In genomic region chr14:73136085-73136386, GRCh38 we compare ENCODE assay signal across 8 cellular contexts. TPM values are rescaled to one million over a fixed set of nuclear protein-coding genes. Genes with fewer than 3 reads are reported as not detected.
DNase-seq lines count a peak whose midpoint lies in the region; ATAC-seq and TF ChIP-seq lines count a peak whose summit lies in the region.

No MANE protein-coding gene starts in this region.

- DNase-seq in Calu3, result no peak
- DNase-seq in RWPE1 (ENCODE audit: low spot score), result no peak
- DNase-seq in 8988T, result no peak
- DNase-seq in G401 (ENCODE audit: low spot score), result no peak

- no peak for ATAC-seq in HG03045 (IDR thresholded peaks at IDR 0.05; ENCODE audit: unreplicated experiment)
- no peak for ATAC-seq in GM18909 (IDR thresholded peaks at IDR 0.05; ENCODE audit: poor library complexity, unreplicated experiment)

- H3K79me2 ChIP-seq in parathyroid adenoma, result peaks cover 27% of the 10 kb centered on the region

- H3K9me3 Mint-ChIP-seq in Calu3 (ENCODE audit: low read depth, unreplicated experiment), result peaks cover 5% of the 10 kb centered on the region

- in situ Hi-C loops in G401 (cut with HindIII; ENCODE audit: low sequenced_read_pairs), result no loop called here

- peak overlapping the region; percentile 55 for H3K27ac Mint-ChIP-seq in Calu3 (ENCODE audit: unreplicated experiment)

- peaks cover 2 to 6% of the 10 kb centered on the region in 2 donors for H3K4me1 ChIP-seq in esophagus (ENCODE audit: control insufficient read depth in 2 of 2, insufficient read depth in 2 of 2, low read length in 1 of 2)
- H3K4me1 ChIP-seq in parathyroid adenoma, result no peaks in the 10 kb centered on the region

- H3K27me3 Mint-ChIP-seq in Calu3 (ENCODE audit: unreplicated experiment), result no peaks in the 10 kb centered on the region

- CTCF ChIA-PET in Calu3 (lab: Charles Lee) (interaction anchor here (0.6 to 1.4 kb wide), 5 partner anchors 78 to 1180 kb away, joined by 3 to 12 read pairs (median 5); partner anchors contain the start of gene RBM25), RWPE1 (lab: Yijun Ruan, JAX) (no interaction called here)

- H3K36me3 ChIP-seq in esophagus (ENCODE audit: control insufficient read depth in 2 of 2, insufficient read depth in 2 of 2, low read length in 1 of 2) (peaks cover 0 to 3% of the 10 kb centered on the region in 2 donors), parathyroid adenoma (ENCODE audit: control insufficient read depth, insufficient read depth, low read length) (no peaks in the 10 kb centered on the region)

- no peaks in the 10 kb centered on the region for H3K9me3 ChIP-seq in esophagus (ENCODE audit: control insufficient read depth in 2 of 2, insufficient read depth in 1 of 2, low read depth in 1 of 2, low read length in 1 of 2)
- no peaks in the 10 kb centered on the region for H3K9me3 ChIP-seq in parathyroid adenoma (ENCODE audit: control insufficient read depth, low read length)

- H3K27me3 ChIP-seq in esophagus (ENCODE audit: control insufficient read depth in 1 of 2, insufficient read depth in 2 of 2, low read length in 2 of 2) (no peaks in the 10 kb centered on the region), parathyroid adenoma (ENCODE audit: control insufficient read depth, insufficient read depth, low read length) (no peaks in the 10 kb centered on the region)

- TF ChIP-seq CTCF in Calu3 (IDR thresholded peaks at IDR 0.05; ENCODE audit: unreplicated experiment) (no peak), RWPE1 (conservative IDR thresholded peaks at IDR 0.05; ENCODE audit: low read depth) (no peak), parathyroid adenoma (IDR thresholded peaks at IDR 0.05) (no peak)

- 3 to 5% methylated on average over 16 of the region's 16 CpGs for WGBS in esophagus, 2 donors

- H3K4me2 ChIP-seq in parathyroid adenoma (ENCODE audit: low read length), result peak overlapping the region; percentile 98

- H3K36me3 Mint-ChIP-seq in Calu3 (ENCODE audit: insufficient read depth, unreplicated experiment), result peaks cover 32% of the 10 kb centered on the region

- H3K4me1 Mint-ChIP-seq in Calu3 (ENCODE audit: low read depth, unreplicated experiment), result peaks cover 12% of the 10 kb centered on the region

- H3K27ac ChIP-seq in RWPE1, result peak overlapping the region; percentile 91
- H3K27ac ChIP-seq in esophagus (ENCODE audit: low read depth in 2 of 2, low read length in 1 of 2), result peak overlapping the region; percentile 98 to 100
- H3K27ac ChIP-seq in parathyroid adenoma, result peak overlapping the region; percentile 77

- no TSS peak for BruUV-seq in Calu3 (replicated peaks; lab: Mats Ljungman, UMichigan)

- H2AFZ ChIP-seq in parathyroid adenoma, result peak overlapping the region; percentile 94

- POLR2A ChIA-PET in RWPE1 (lab: Yijun Ruan, JAX; ENCODE audit: low non-redundant PET), result interaction anchor here (0.6 to 0.7 kb wide), 2 partner anchors 58 to 111 kb away, joined by 3 to 5 read pairs; no protein-coding TSS in a partner anchor

- intact Hi-C loops in Calu3 (cut with micrococcal nuclease; ENCODE audit: unreplicated experiment), result no loop called here

- H3K4me3 ChIP-seq in esophagus (ENCODE audit: low read depth in 1 of 2, low read length in 2 of 2) (peak overlapping the region; percentile 76 to 80), parathyroid adenoma (ENCODE audit: low read depth, low read length) (peak overlapping the region; percentile 94)

- H3K4me3 Mint-ChIP-seq in Calu3 (ENCODE audit: low read depth, unreplicated experiment), result peak overlapping the region; percentile 77

- no peak overlapping the region for H3K9ac ChIP-seq in parathyroid adenoma

RNA-seq across cellular contexts. Expression of gene PSEN1, which starts 0.3 kb away (rescaled TPM):
- 68.3 and 69.5 TPM in 2 replicates for total RNA-seq in Calu3 (2022)
- 10 to 100 TPM; 21.1 to 23.3 TPM for polyA plus RNA-seq in esophagus
- 23.5 and 38.7 TPM in 2 replicates for total RNA-seq in G401 (2014; rRNA removed; shearing (Covaris generic))
